Comparison of ENCODE assay signal across 9 cellular contexts in genomic region chr2:207133493-207133861, GRCh38. TPM values are rescaled to one million over a fixed set of nuclear protein-coding genes. Genes with fewer than 3 reads are reported as not detected.
DNase-seq lines count a peak whose midpoint lies in the region; ATAC-seq and TF ChIP-seq lines count a peak whose summit lies in the region.
"Had no signal": no experiment of that assay in that cellular context is flagged by ENCODE, and none has a peak within 500 bp of the region (broad histone marks: within the 10 kb centered on the region; RNA-seq: fewer than 3 reads in every experiment).

No MANE protein-coding gene starts in this region.

- no peaks in the 10 kb centered on the region for H3K9me3 Mint-ChIP-seq in Calu3 (ENCODE audit: low read depth, unreplicated experiment)

- WGBS in sigmoid colon, 2 donors, result 69 to 86% methylated on average over 5 of the region's 5 CpGs

- H3K9me3 ChIP-seq in HEK293 (ENCODE audit: control insufficient read depth, insufficient read depth, low read depth, low read length), result no peaks in the 10 kb centered on the region
- no peaks in the 10 kb centered on the region for H3K9me3 ChIP-seq in sigmoid colon

- CTCF ChIA-PET in HEK293 (lab: Yijun Ruan, JAX) (no interaction called here), Calu3 (lab: Charles Lee) (no interaction called here)

- intact Hi-C loops in Right ventricle myocardium superior (cut with DNase I) (no loop called here), sigmoid colon (cut with DNase I) (no loop called here), Calu3 (cut with micrococcal nuclease; ENCODE audit: unreplicated experiment) (no loop called here)

- H3K27ac ChIP-seq in HEK293 (ENCODE audit: extremely low read depth, low read depth, low read length), result peak overlapping the region; percentile 47; the same call in 1 of the 2 replicates
- H3K27ac ChIP-seq in sigmoid colon, result peak overlapping the region; percentile 61 to 78 (median 78)

- H3K4me3 ChIP-seq in HEK293 (ENCODE audit: low read depth, low read length) (no peak overlapping the region), sigmoid colon (no peak overlapping the region)

- BruUV-seq in Calu3 (replicated peaks; lab: Mats Ljungman, UMichigan), result no TSS peak

- H3K4me1 ChIP-seq in HEK293 (ENCODE audit: control insufficient read depth, insufficient read depth, low read length) (peaks cover 3% of the 10 kb centered on the region), sigmoid colon (peaks cover 0 to 91% (median 75%) of the 10 kb centered on the region in 4 donors)

- POLR2A ChIA-PET in HEK293 (lab: Yijun Ruan, JAX), result no interaction called here

- H3K4me1 Mint-ChIP-seq in Calu3 (ENCODE audit: low read depth, unreplicated experiment), result peaks cover 67% of the 10 kb centered on the region

- ATAC-seq in Right ventricle myocardium superior (ENCODE audit: poor library complexity) (peak; percentile 41), GM21528 (IDR thresholded peaks at IDR 0.05; ENCODE audit: low FRiP score, unreplicated experiment) (no peak), GM18873 (IDR thresholded peaks at IDR 0.05; ENCODE audit: low FRiP score, unreplicated experiment) (no peak)

- no peak overlapping the region for H3K4me3 Mint-ChIP-seq in Calu3 (ENCODE audit: low read depth, unreplicated experiment)

- no peaks in the 10 kb centered on the region for H3K27me3 ChIP-seq in sigmoid colon

- H3K36me3 ChIP-seq in HEK293 (ENCODE audit: control insufficient read depth in 2 of 2, insufficient read depth in 1 of 2, low read length in 2 of 2) (no peaks in the 10 kb centered on the region), sigmoid colon (no peaks in the 10 kb centered on the region)

- no peak for TF ChIP-seq CTCF in HEK293 (tag by site-specific recombination; IDR thresholded peaks at IDR 0.05)
- no peak for TF ChIP-seq CTCF in sigmoid colon (IDR thresholded peaks at IDR 0.05)
- no peak for TF ChIP-seq CTCF in Calu3 (IDR thresholded peaks at IDR 0.05; ENCODE audit: unreplicated experiment)

- DNase-seq in NCI-H774 (lab: John Stamatoyannopoulos, UW) (peak; percentile 51), Right ventricle myocardium superior (no peak), sigmoid colon (no peak), Calu3 (no peak), A172 (ENCODE audit: low spot score) (no peak)
- DNase-seq: activated naive CD4-positive, alpha-beta T cell had no signal

- no peak for TF ChIP-seq EP300 in sigmoid colon (IDR thresholded peaks at IDR 0.05)

- H3K27me3 Mint-ChIP-seq in Calu3 (ENCODE audit: unreplicated experiment), result no peaks in the 10 kb centered on the region

- peaks cover 7% of the 10 kb centered on the region for H3K36me3 Mint-ChIP-seq in Calu3 (ENCODE audit: insufficient read depth, unreplicated experiment)

- no peak overlapping the region for H3K27ac Mint-ChIP-seq in Calu3 (ENCODE audit: unreplicated experiment)

- no peak for TF ChIP-seq POLR2A in sigmoid colon (IDR thresholded peaks at IDR 0.05)

TF ChIP-seq in HEK293, 187 proteins besides CTCF, POLR2A, EP300 and RAD21:
- no peak for TF ChIP-seq ZNF624 (tag by site-specific recombination; IDR thresholded peaks at IDR 0.05)
- peak; percentile 38; the same call in 1 of the 2 replicates for TF ChIP-seq GLIS1 (tag by site-specific recombination; IDR thresholded peaks at IDR 0.05)
- TF ChIP-seq ZNF692 (tag by site-specific recombination; IDR thresholded peaks at IDR 0.05), result no peak
- no peak for TF ChIP-seq ZNF132 (tag by site-specific recombination; IDR thresholded peaks at IDR 0.05; ENCODE audit: borderline replicate concordance)
- TF ChIP-seq ZNF280C (tag by site-specific recombination; IDR thresholded peaks at IDR 0.05), result no peak
- no peak for TF ChIP-seq ZNF544 (tag by site-specific recombination; IDR thresholded peaks at IDR 0.05)
- TF ChIP-seq KLF17 (tag by site-specific recombination; IDR thresholded peaks at IDR 0.05), result no peak
- TF ChIP-seq ZNF140 (tag by site-specific recombination; IDR thresholded peaks at IDR 0.05), result no peak
- no peak for TF ChIP-seq ZNF433 (tag by site-specific recombination; IDR thresholded peaks at IDR 0.05; ENCODE audit: low read depth)
- TF ChIP-seq SP7 (tag by site-specific recombination; IDR thresholded peaks at IDR 0.05), result peak; percentile 94
- no peak for TF ChIP-seq ZNF555 (tag by site-specific recombination; conservative IDR thresholded peaks at IDR 0.05)
- peak; percentile 11; the same call in 1 of the 2 replicates for TF ChIP-seq KLF10 (tag by site-specific recombination; IDR thresholded peaks at IDR 0.05)
- no peak for TF ChIP-seq KLF16 (tag by site-specific recombination; IDR thresholded peaks at IDR 0.05)
- TF ChIP-seq ZNF791 (tag by site-specific recombination; IDR thresholded peaks at IDR 0.05), result no peak
- no peak for TF ChIP-seq ZNF202 (tag by site-specific recombination; IDR thresholded peaks at IDR 0.05; ENCODE audit: borderline replicate concordance)
- TF ChIP-seq GLI2 (tag by site-specific recombination; IDR thresholded peaks at IDR 0.05; ENCODE audit: borderline replicate concordance, low read depth), result no peak
TF ChIP-seq in HEK293: peak in this region for 3.

RNA-seq across cellular contexts. Expression of gene KLF7, which starts 32.3 kb away (rescaled TPM):
- total RNA-seq in Right ventricle myocardium superior (19.2 TPM), sigmoid colon (10 to 100 TPM; 21.2 to 52.1 (median 25.1) TPM), Calu3 (2022) (22.2 and 24.9 TPM in 2 replicates)
- 1 to 10 TPM in 1 of 3 donors, under 1 TPM in 2; 0.60 to 7.8 (median 0.69) TPM for polyA plus RNA-seq in sigmoid colon
- total RNA-seq in A172 (2014; rRNA removed; shearing (Covaris generic)), result 9.1 and 13.7 TPM in 2 replicates
